8 cellular contexts compared by ENCODE assay signal in the genomic region with DNA sequence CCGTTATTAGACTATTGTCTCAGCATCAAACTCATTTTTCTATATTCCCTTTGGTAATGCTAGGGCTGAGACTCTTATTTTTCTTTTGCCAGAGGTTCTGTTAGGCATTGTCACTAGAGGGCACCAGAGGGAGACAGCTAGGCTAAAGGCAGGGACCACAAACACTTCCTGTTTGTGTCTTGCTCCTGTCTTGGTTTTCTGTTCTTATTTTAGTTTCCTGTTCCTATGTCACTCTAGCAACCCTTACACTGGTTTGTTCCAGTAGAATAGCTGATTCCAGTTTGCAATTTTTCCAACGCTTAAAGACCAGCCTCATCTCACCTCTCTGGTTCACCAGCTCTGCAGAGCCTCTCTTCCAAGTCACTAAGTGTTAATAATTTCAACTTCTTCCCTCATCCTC.
A peak's percentile ranks its signal among the peaks of the same experiment; 100 is the strongest.
DNase-seq lines count a peak whose midpoint lies in the region; ATAC-seq and TF ChIP-seq lines count a peak whose summit lies in the region.

No MANE protein-coding gene starts in this region.

- TF ChIP-seq POLR2A in gastroesophageal sphincter (IDR thresholded peaks at IDR 0.05) = no peak

- H3K27ac Mint-ChIP-seq in progenitor cell of endocrine pancreas = no peak overlapping the region

- no peaks in the 10 kb centered on the region for H3K79me2 ChIP-seq in OCI-LY1 (ENCODE audit: insufficient read depth, low read length)

- TF ChIP-seq CTCF in OCI-LY1 (IDR thresholded peaks at IDR 0.05; ENCODE audit: low read length) = peak; percentile 89
- TF ChIP-seq CTCF in gastroesophageal sphincter (IDR thresholded peaks at IDR 0.05) = peak; percentile 64 to 83 (median 78)
- TF ChIP-seq CTCF in progenitor cell of endocrine pancreas (IDR thresholded peaks at IDR 0.05; ENCODE audit: unreplicated experiment) = peak; percentile 82

- H3K27me3 ChIP-seq in OCI-LY1 (ENCODE audit: insufficient read depth, low read length) = no peaks in the 10 kb centered on the region
- no peaks in the 10 kb centered on the region for H3K27me3 ChIP-seq in gastroesophageal sphincter

- H3K9me3 Mint-ChIP-seq in progenitor cell of endocrine pancreas (ENCODE audit: low read depth) = peaks cover 22% of the 10 kb centered on the region

- no peaks in the 10 kb centered on the region for H3K27me3 Mint-ChIP-seq in progenitor cell of endocrine pancreas

- no peaks in the 10 kb centered on the region for H3K9me2 ChIP-seq in OCI-LY1 (ENCODE audit: low read depth, low read length)

- TF ChIP-seq EP300 in gastroesophageal sphincter (IDR thresholded peaks at IDR 0.05) = no peak

- H3K36me3 ChIP-seq in OCI-LY1 (ENCODE audit: insufficient read depth, low read length) (no peaks in the 10 kb centered on the region), gastroesophageal sphincter (no peaks in the 10 kb centered on the region)

- DNase-seq in GM04503 (ENCODE audit: low read depth) (peak; percentile 7), HUDEP-2 (lab: John Stamatoyannopoulos, UW; ENCODE audit: unreplicated experiment in 76 of 76) (peak in 53 of 76 experiments; percentile 0 to 78 (median 37)), progenitor cell of endocrine pancreas (ENCODE audit: low spot score, unreplicated experiment) (peak; percentile 26), occipital lobe (lab: John Stamatoyannopoulos, UW) (no peak)
- peak; percentile 5 for DNase-seq in activated T-helper 9 cell treated with anti-CD3 and anti-CD28 coated beads, Interleukin-2, amount 50 U/mL, for 16 hours (ENCODE audit: low read depth)

- H3K4me3 Mint-ChIP-seq in progenitor cell of endocrine pancreas (ENCODE audit: low read depth) = no peak overlapping the region

- no peaks in the 10 kb centered on the region for H3F3A ChIP-seq in OCI-LY1 (ENCODE audit: insufficient read depth, low read length)

- H3K9me3 ChIP-seq in OCI-LY1 (ENCODE audit: low read length) = no peaks in the 10 kb centered on the region
- H3K9me3 ChIP-seq in gastroesophageal sphincter = peaks cover 0 to 5% (median 0%) of the 10 kb centered on the region in 3 donors

- H3K9ac ChIP-seq in OCI-LY1 (ENCODE audit: low read length) = no peak overlapping the region

- H3K4me3 ChIP-seq in OCI-LY1 (ENCODE audit: low read depth, low read length, poor library complexity, severe bottlenecking) = no peak overlapping the region
- no peak overlapping the region for H3K4me3 ChIP-seq in gastroesophageal sphincter

- peaks cover 5% of the 10 kb centered on the region for H3K4me1 ChIP-seq in OCI-LY1 (ENCODE audit: insufficient read depth, low read length, severe bottlenecking)
- H3K4me1 ChIP-seq in gastroesophageal sphincter = peaks cover 0 to 7% (median 0%) of the 10 kb centered on the region in 3 donors

- H3K4me1 Mint-ChIP-seq in progenitor cell of endocrine pancreas (ENCODE audit: low read depth) = no peaks in the 10 kb centered on the region

- WGBS in gastroesophageal sphincter (ENCODE audit: low coverage in 1 of 2), 2 donors = 30 to 43% methylated on average over 2 of the region's 2 CpGs

- H3K36me3 Mint-ChIP-seq in progenitor cell of endocrine pancreas (ENCODE audit: insufficient read depth) = peaks cover 9% of the 10 kb centered on the region

- H2AFZ ChIP-seq in OCI-LY1 (ENCODE audit: low read length) = peak overlapping the region; percentile 98

- H4K20me1 ChIP-seq in OCI-LY1 (ENCODE audit: insufficient read depth, low read length) = no peaks in the 10 kb centered on the region

- peak; percentile 100 for ATAC-seq in GM21717 (IDR thresholded peaks at IDR 0.05; ENCODE audit: unreplicated experiment)
- peak; percentile 60 for ATAC-seq in gastroesophageal sphincter

- H3K27ac ChIP-seq in OCI-LY1 (ENCODE audit: low read depth, low read length, poor library complexity, severe bottlenecking) (no peak overlapping the region), gastroesophageal sphincter (no peak overlapping the region)

- peak overlapping the region; percentile 23; the same call in 1 of the 2 replicates for H3K4me2 ChIP-seq in OCI-LY1 (ENCODE audit: low read length)
